Comparison of ENCODE assay signal across 21 cellular contexts in the genomic region with DNA sequence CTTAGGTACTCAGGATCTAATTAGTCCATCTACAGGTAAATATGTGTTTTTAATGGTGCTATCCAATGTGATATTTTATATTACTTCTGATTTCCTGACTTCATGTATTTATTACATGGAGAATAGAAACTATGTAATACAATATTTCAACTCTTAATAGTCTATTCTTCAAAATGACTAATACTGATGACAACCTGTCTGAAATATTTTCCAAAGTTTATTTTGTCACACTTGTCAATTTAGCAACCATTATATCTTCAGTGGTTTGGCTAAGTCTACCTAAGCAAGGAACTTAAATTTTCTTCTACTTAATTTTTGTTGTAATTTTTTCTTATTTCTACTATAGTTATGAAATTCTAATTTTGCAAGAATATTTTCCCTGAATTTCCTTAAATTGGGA. TPM values are rescaled to one million over a fixed set of nuclear protein-coding genes. Genes with fewer than 3 reads are reported as not detected.
DNase-seq lines count a peak whose midpoint lies in the region; ATAC-seq and TF ChIP-seq lines count a peak whose summit lies in the region.
"Had no signal": no experiment of that assay in that cellular context is flagged by ENCODE, and none has a peak within 500 bp of the region (broad histone marks: within the 10 kb centered on the region; RNA-seq: fewer than 3 reads in every experiment).

No MANE protein-coding gene starts in this region.

- H3K36me3 ChIP-seq in RWPE2 (ENCODE audit: low read depth) (no peaks in the 10 kb centered on the region), neural progenitor cell (no peaks in the 10 kb centered on the region)
- H3K36me3 ChIP-seq: BLaER1 treated with 17β-estradiol and CSF1 and Interleukin-3, amounts not matched to agents 10 nM and 100 nM had no signal

- H3K27me3 ChIP-seq in RWPE2 (ENCODE audit: insufficient read depth, poor library complexity, severe bottlenecking): no peaks in the 10 kb centered on the region
- H3K27me3 ChIP-seq in neural progenitor cell: no peaks in the 10 kb centered on the region
- H3K27me3 ChIP-seq: BLaER1 treated with 17β-estradiol and CSF1 and Interleukin-3, amounts not matched to agents 10 nM and 100 nM had no signal

- H3K4me3 Mint-ChIP-seq in neural progenitor cell: no peak overlapping the region
- no peak overlapping the region for H3K4me3 Mint-ChIP-seq in stimulated activated memory B cell treated with anti-CD40 and anti-IgM and Interleukin-4, amounts not matched to agents 10 μg/mL and 1 μg/mL and 100 μg/mL, for 72 hours
- H3K4me3 Mint-ChIP-seq: B cell; CD4-positive, alpha-beta T cell; CD8-positive, alpha-beta T cell had no signal

- no peaks in the 10 kb centered on the region for H3K36me3 Mint-ChIP-seq in neural progenitor cell
- no peaks in the 10 kb centered on the region for H3K36me3 Mint-ChIP-seq in stimulated activated memory B cell treated with anti-CD40 and anti-IgM and Interleukin-4, amounts not matched to agents 10 μg/mL and 1 μg/mL and 100 μg/mL, for 72 hours
- H3K36me3 Mint-ChIP-seq: CD8-positive, alpha-beta T cell had no signal

- peak; percentile 27; the same call in 1 of the 3 replicates for ATAC-seq in RWPE2 (ENCODE audit: low read depth)
- ATAC-seq in stimulated activated memory B cell treated with anti-CD40 and anti-IgM and Interleukin-4, amounts not matched to agents 10 μg/mL and 1 μg/mL and 100 μg/mL, for 72 hours: no peak
- ATAC-seq: CD8-positive, alpha-beta T cell; GM12878 had no signal

- in situ Hi-C loops in G401 (cut with HindIII; ENCODE audit: low sequenced_read_pairs): no loop called here

- peak overlapping the region; percentile 5 for H2AFZ ChIP-seq in neural progenitor cell (replicated peaks)

- H3K4me1 Mint-ChIP-seq in neural progenitor cell: peaks cover 4% of the 10 kb centered on the region
- H3K4me1 Mint-ChIP-seq in stimulated activated memory B cell treated with anti-CD40 and anti-IgM and Interleukin-4, amounts not matched to agents 10 μg/mL and 1 μg/mL and 100 μg/mL, for 72 hours: no peaks in the 10 kb centered on the region
- H3K4me1 Mint-ChIP-seq: B cell had no signal

- H3K27me3 Mint-ChIP-seq in neural progenitor cell (ENCODE audit: insufficient read depth, low read depth): no peaks in the 10 kb centered on the region
- no peaks in the 10 kb centered on the region for H3K27me3 Mint-ChIP-seq in stimulated activated memory B cell treated with anti-CD40 and anti-IgM and Interleukin-4, amounts not matched to agents 10 μg/mL and 1 μg/mL and 100 μg/mL, for 72 hours
- H3K27me3 Mint-ChIP-seq: B cell; CD4-positive, alpha-beta T cell had no signal

- no peak overlapping the region for H3K27ac ChIP-seq in RWPE2 (ENCODE audit: poor library complexity, severe bottlenecking)
- H3K27ac ChIP-seq in neural progenitor cell: no peak overlapping the region
- H3K27ac ChIP-seq: BLaER1 treated with 17β-estradiol and CSF1 and Interleukin-3, amounts not matched to agents 10 nM and 100 nM; C4-2B had no signal

- H3K4me3 ChIP-seq in RWPE2 (ENCODE audit: severe bottlenecking) (no peak overlapping the region), neural progenitor cell (no peak overlapping the region)
- H3K4me3 ChIP-seq: BLaER1 treated with 17β-estradiol and CSF1 and Interleukin-3, amounts not matched to agents 10 nM and 100 nM; GM12878 had no signal

- H3K4me1 ChIP-seq in RWPE2 (ENCODE audit: insufficient read depth, poor library complexity, severe bottlenecking) (peaks cover 5% of the 10 kb centered on the region), neural progenitor cell (peaks cover 10% of the 10 kb centered on the region)
- H3K4me1 ChIP-seq: BLaER1 treated with 17β-estradiol and CSF1 and Interleukin-3, amounts not matched to agents 10 nM and 100 nM; Caco-2 had no signal

- peaks cover 3% of the 10 kb centered on the region for H3K9me3 Mint-ChIP-seq in neural progenitor cell
- H3K9me3 Mint-ChIP-seq in stimulated activated memory B cell treated with anti-CD40 and anti-IgM and Interleukin-4, amounts not matched to agents 10 μg/mL and 1 μg/mL and 100 μg/mL, for 72 hours: no peaks in the 10 kb centered on the region
- H3K9me3 Mint-ChIP-seq: CD4-positive, alpha-beta T cell had no signal

- TF ChIP-seq CTCF in RWPE2 (IDR thresholded peaks at IDR 0.05; ENCODE audit: poor library complexity, severe bottlenecking): no peak
- TF ChIP-seq CTCF in neural progenitor cell (IDR thresholded peaks at IDR 0.05): no peak

- H4K20me1 ChIP-seq in neural progenitor cell (ENCODE audit: low read depth): no peaks in the 10 kb centered on the region
- H4K20me1 ChIP-seq: BLaER1 treated with 17β-estradiol and CSF1 and Interleukin-3, amounts not matched to agents 10 nM and 100 nM had no signal

- no peak overlapping the region for H3K27ac Mint-ChIP-seq in neural progenitor cell
- no peak overlapping the region for H3K27ac Mint-ChIP-seq in stimulated activated memory B cell treated with anti-CD40 and anti-IgM and Interleukin-4, amounts not matched to agents 10 μg/mL and 1 μg/mL and 100 μg/mL, for 72 hours
- H3K27ac Mint-ChIP-seq: B cell; CD4-positive, alpha-beta T cell; CD8-positive, alpha-beta T cell had no signal

- H3K9me3 ChIP-seq in RWPE2 (ENCODE audit: severe bottlenecking) (peaks cover 2% of the 10 kb centered on the region), neural progenitor cell (ENCODE audit: low read depth) (no peaks in the 10 kb centered on the region)
- H3K9me3 ChIP-seq: BLaER1 treated with 17β-estradiol and CSF1 and Interleukin-3, amounts not matched to agents 10 nM and 100 nM had no signal

- H3F3A ChIP-seq in neural progenitor cell (ENCODE audit: low read depth): no peaks in the 10 kb centered on the region

- peak; percentile 24 for DNase-seq in ELR (ENCODE audit: low read depth)
- DNase-seq in RWPE2 (ENCODE audit: low spot score): no peak
- no peak for DNase-seq in neural progenitor cell (ENCODE audit: low spot score)
- no peak for DNase-seq in G401 (ENCODE audit: low spot score)
- DNase-seq in DMS79 (lab: John Stamatoyannopoulos, UW): no peak
- no peak for DNase-seq in NCI-H1105 treated with DMSO at 0.1 percent for 48 hours (lab: John Stamatoyannopoulos, UW)
- DNase-seq: 8988T; AML-193; Caco-2; Calu3; CD4-positive, alpha-beta T cell; CD8-positive, alpha-beta T cell; DND-41; EL; GDM1 had no signal

- no peak overlapping the region for H3K4me2 ChIP-seq in neural progenitor cell
- H3K4me2 ChIP-seq: BLaER1 treated with 17β-estradiol and CSF1 and Interleukin-3, amounts not matched to agents 10 nM and 100 nM had no signal

- H3K9ac ChIP-seq in neural progenitor cell: no peak overlapping the region
- H3K9ac ChIP-seq: BLaER1 treated with 17β-estradiol and CSF1 and Interleukin-3, amounts not matched to agents 10 nM and 100 nM had no signal

- H3K79me2 ChIP-seq in neural progenitor cell (ENCODE audit: low read depth): no peaks in the 10 kb centered on the region

RNA-seq across cellular contexts. Expression of a gene that starts 55.0 kb away (rescaled TPM):
- 0.03 and 0.19 TPM in 2 replicates for total RNA-seq in neural progenitor cell (ENCODE audit: low replicate concordance)
- not detected in 2 replicates for total RNA-seq in G401 (2014; rRNA removed; shearing (Covaris generic))
- total RNA-seq: B cell; Calu3; CD4-positive, alpha-beta T cell; CD8-positive, alpha-beta T cell; Daoy; GM12878 had no signal
